In the genomic region with DNA sequence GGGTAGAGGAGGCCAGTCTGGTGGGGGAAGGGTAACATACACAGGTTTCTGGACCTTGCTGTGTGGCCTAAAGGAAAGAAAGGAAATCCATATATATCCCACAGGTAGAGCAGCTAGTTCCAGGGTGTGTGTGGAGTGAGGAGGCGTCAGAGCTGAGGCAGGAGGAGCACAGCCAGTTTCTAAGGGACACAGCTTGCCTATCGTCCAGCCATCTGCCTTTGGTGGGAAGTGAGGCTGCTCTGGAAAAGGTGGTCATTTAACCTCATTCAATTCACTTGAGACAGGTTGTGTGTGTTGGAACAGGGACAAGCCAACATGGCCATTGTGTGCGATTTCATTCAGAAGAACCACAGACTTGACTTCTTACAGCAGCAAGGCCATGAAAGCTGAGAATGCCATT, we compare ENCODE assay signal across 26 cellular contexts.
"Had no signal": no experiment of that assay in that cellular context is flagged by ENCODE, and none has a peak within 500 bp of the region (broad histone marks: within the 10 kb centered on the region; RNA-seq: fewer than 3 reads in every experiment).

No MANE protein-coding gene starts in this region.

- H3K4me1 ChIP-seq: adrenal gland, Peyer's patch, SJCRH30 had no signal

- H3K4me3 Mint-ChIP-seq: activated B cell treated with CpG ODN at 0.5 μM for 24 hours; activated CD4-positive, alpha-beta memory T cell treated with anti-CD3 and anti-CD28 coated beads, Interleukin-2, amount 10 ng/mL, durations not matched to agents 7 days and 5 days; activated CD4-positive, alpha-beta T cell treated with anti-CD3 and anti-CD28 coated beads, Interleukin-2, amount 10 ng/mL, durations not matched to agents 7 days and 5 days; activated naive CD8-positive, alpha-beta T cell treated with anti-CD3 and anti-CD28 coated beads, Interleukin-2, amount 10 ng/mL, durations not matched to agents 7 days and 5 days; T-helper 2 cell treated with Interferon-gamma antibody and Interleukin-4, amounts not matched to agents 5 μg/mL and 100 μg/mL, for 36 hours had no signal

- H3K27ac ChIP-seq: adrenal gland, Peyer's patch, RWPE1, SJCRH30 had no signal

- H3K27ac Mint-ChIP-seq: activated B cell treated with CpG ODN at 0.5 μM for 24 hours; activated CD4-positive, alpha-beta memory T cell treated with anti-CD3 and anti-CD28 coated beads, Interleukin-2, amount 10 ng/mL, durations not matched to agents 7 days and 5 days; activated CD4-positive, alpha-beta T cell treated with anti-CD3 and anti-CD28 coated beads, Interleukin-2, amount 10 ng/mL, durations not matched to agents 7 days and 5 days; activated naive CD8-positive, alpha-beta T cell treated with anti-CD3 and anti-CD28 coated beads, Interleukin-2, amount 10 ng/mL, durations not matched to agents 7 days and 5 days; T-helper 2 cell treated with Interferon-gamma antibody and Interleukin-4, amounts not matched to agents 5 μg/mL and 100 μg/mL, for 36 hours had no signal

- H3K4me1 Mint-ChIP-seq: activated B cell treated with CpG ODN at 0.5 μM for 24 hours; activated CD4-positive, alpha-beta memory T cell treated with anti-CD3 and anti-CD28 coated beads, Interleukin-2, amount 10 ng/mL, durations not matched to agents 7 days and 5 days; activated CD4-positive, alpha-beta T cell treated with anti-CD3 and anti-CD28 coated beads, Interleukin-2, amount 10 ng/mL, durations not matched to agents 7 days and 5 days; activated naive CD8-positive, alpha-beta T cell treated with anti-CD3 and anti-CD28 coated beads, Interleukin-2, amount 10 ng/mL, durations not matched to agents 7 days and 5 days had no signal

- H3K9me3 ChIP-seq: adrenal gland, MG63, Peyer's patch, SJCRH30, SK-N-SH had no signal

- H3K4me3 ChIP-seq: adrenal gland, MG63, Peyer's patch, SJCRH30 had no signal

- DNase-seq: activated B cell treated with CpG ODN at 0.5 μM for 24 hours; activated CD4-positive, alpha-beta memory T cell treated with anti-CD3 and anti-CD28 coated beads, Interleukin-2, amount 10 ng/mL, durations not matched to agents 7 days and 5 days; activated CD4-positive, alpha-beta T cell treated with anti-CD3 and anti-CD28 coated beads for 1 hour; activated CD4-positive, alpha-beta T cell treated with anti-CD3 and anti-CD28 coated beads, Interleukin-2, amount 10 ng/mL, durations not matched to agents 7 days and 5 days; activated naive CD4-positive, alpha-beta T cell treated with anti-CD3 and anti-CD28 coated beads, Interleukin-2, amount 50 U/mL, for 16 hours; activated naive CD8-positive, alpha-beta T cell treated with anti-CD3 and anti-CD28 coated beads, Interleukin-2, amount 10 ng/mL, durations not matched to agents 7 days and 5 days; activated T-cell treated with anti-CD3 and anti-CD28 coated beads for 4 hours; anterior cingulate cortex; MG63; MV-4-11; NCI-H1092 treated with DMSO at 0.1 percent for 48 hours; NCI-H1417 treated with DMSO at 0.1 percent for 48 hours; NCI-H1694 treated with DMSO at 0.1 percent for 48 hours; NCI-H2029 treated with DMSO at 0.1 percent for 48 hours; NCI-H345; NCI-H510A; NCI-H526 treated with DMSO at 0.1 percent for 48 hours; NCI-H82; Peyer's patch; Right ventricle myocardium superior; SJCRH30; SK-N-SH; SW 1271 had no signal

- H3K27me3 ChIP-seq: adrenal gland, MG63, Peyer's patch, SJCRH30 had no signal

- H3K27me3 Mint-ChIP-seq: activated B cell treated with CpG ODN at 0.5 μM for 24 hours; activated CD4-positive, alpha-beta memory T cell treated with anti-CD3 and anti-CD28 coated beads, Interleukin-2, amount 10 ng/mL, durations not matched to agents 7 days and 5 days; activated CD4-positive, alpha-beta T cell treated with anti-CD3 and anti-CD28 coated beads, Interleukin-2, amount 10 ng/mL, durations not matched to agents 7 days and 5 days; activated naive CD8-positive, alpha-beta T cell treated with anti-CD3 and anti-CD28 coated beads, Interleukin-2, amount 10 ng/mL, durations not matched to agents 7 days and 5 days had no signal

- H3K9me3 Mint-ChIP-seq: activated B cell treated with CpG ODN at 0.5 μM for 24 hours; activated CD4-positive, alpha-beta memory T cell treated with anti-CD3 and anti-CD28 coated beads, Interleukin-2, amount 10 ng/mL, durations not matched to agents 7 days and 5 days; activated CD4-positive, alpha-beta T cell treated with anti-CD3 and anti-CD28 coated beads, Interleukin-2, amount 10 ng/mL, durations not matched to agents 7 days and 5 days; activated naive CD8-positive, alpha-beta T cell treated with anti-CD3 and anti-CD28 coated beads, Interleukin-2, amount 10 ng/mL, durations not matched to agents 7 days and 5 days; T-helper 2 cell treated with Interferon-gamma antibody and Interleukin-4, amounts not matched to agents 5 μg/mL and 100 μg/mL, for 36 hours had no signal
